ENCODE assay signal across 24 cellular contexts in the genomic region with DNA sequence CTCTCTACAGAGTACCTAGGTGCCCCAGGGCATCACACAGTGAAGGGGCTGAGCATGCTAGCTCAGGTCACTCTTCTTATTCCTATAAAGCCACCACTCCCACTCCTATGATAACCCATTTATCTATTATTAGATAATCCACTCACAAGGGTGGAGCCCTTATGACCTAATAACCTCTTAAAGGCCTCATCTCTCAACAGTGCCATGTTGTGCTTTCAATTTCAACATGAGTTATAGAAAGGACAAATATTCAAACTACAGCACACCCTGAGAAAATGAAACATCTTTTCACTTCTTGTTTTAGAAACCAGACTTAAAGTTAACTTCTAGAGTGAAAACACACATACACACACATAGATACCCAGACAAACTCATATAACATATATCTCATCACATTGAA.
"Had no signal": no experiment of that assay in that cellular context is flagged by ENCODE, and none has a peak within 500 bp of the region (broad histone marks: within the 10 kb centered on the region; RNA-seq: fewer than 3 reads in every experiment).

No MANE protein-coding gene starts in this region.

- H3K27ac ChIP-seq: coronary artery, esophagus squamous epithelium, gastrocnemius medialis, left lung, neural progenitor cell, ovary, prostate gland, uterus had no signal

- DNase-seq: activated CD4-positive, alpha-beta T cell treated with anti-CD3 and anti-CD28 coated beads, Interleukin-2, amount 10 ng/mL, durations not matched to agents 24 days and 14 days; activated CD8-positive, alpha-beta T cell treated with anti-CD3 and anti-CD28 coated beads for 36 hours; activated gamma-delta T cell; activated naive CD4-positive, alpha-beta T cell treated with anti-CD3 and anti-CD28 coated beads, Interleukin-2, amount 50 U/mL, for 16 hours; activated naive CD8-positive, alpha-beta T cell treated with anti-CD3 and anti-CD28 coated beads, Interleukin-2, amount 50 U/mL, for 24 hours; cerebellar nuclear complex; endodermal cell; esophagus squamous epithelium; gastrocnemius medialis; hippocampal formation; kidney glomerular epithelial cell; left lung; naive thymus-derived CD4-positive, alpha-beta T cell; ovary; stimulated activated CD4-positive, alpha-beta T cell treated with anti-CD3 and anti-CD28 coated beads, Interleukin-2, amount 100 ng/mL, for 48 hours; stimulated activated CD8-positive, alpha-beta memory T cell treated with anti-CD3 and anti-CD28 coated beads, Interleukin-4, amount 100 ng/mL, for 48 hours; stimulated activated naive B cell treated with anti-CD40 and anti-IgM and Interleukin-4, amounts not matched to agents 10 μg/mL and 1 μg/mL and 100 μg/mL, for 72 hours; trophoblast cell; uterus had no signal

- H3K4me1 ChIP-seq: esophagus squamous epithelium, gastrocnemius medialis, left lung, neural progenitor cell, prostate gland, uterus had no signal

- H3K27ac Mint-ChIP-seq: activated CD4-positive, alpha-beta T cell treated with anti-CD3 and anti-CD28 coated beads, Interleukin-2, amount 10 ng/mL, durations not matched to agents 24 days and 14 days; activated CD8-positive, alpha-beta T cell treated with anti-CD3 and anti-CD28 coated beads for 36 hours; activated naive CD8-positive, alpha-beta T cell treated with anti-CD3 and anti-CD28 coated beads, Interleukin-2, amount 50 U/mL, for 24 hours; activated T-helper 1 cell treated with anti-CD3 and anti-CD28 coated beads, Interleukin-12 subunit alpha, Interleukin-12 subunit beta, Interleukin-2, Interleukin-4 antibody, amounts not matched to agents 30 ng/mL and 10 ng/mL and 1 ng/mL, durations not matched to agents 14 hours and 24 hours and 36 hours; endodermal cell; naive thymus-derived CD4-positive, alpha-beta T cell; neural progenitor cell; stimulated activated naive B cell treated with anti-CD40 and anti-IgM and Interleukin-4, amounts not matched to agents 10 μg/mL and 1 μg/mL and 100 μg/mL, for 72 hours had no signal

- H3K9me3 ChIP-seq: esophagus squamous epithelium, gastrocnemius medialis, left lung, ovary, prostate gland, uterus had no signal

- H3K4me2 ChIP-seq: neural progenitor cell had no signal

- H3K27me3 ChIP-seq: esophagus squamous epithelium, gastrocnemius medialis, left lung, neural progenitor cell, ovary, uterus had no signal

- H3K4me3 Mint-ChIP-seq: activated CD4-positive, alpha-beta T cell treated with anti-CD3 and anti-CD28 coated beads, Interleukin-2, amount 10 ng/mL, durations not matched to agents 24 days and 14 days; activated CD8-positive, alpha-beta T cell treated with anti-CD3 and anti-CD28 coated beads for 36 hours; activated naive CD8-positive, alpha-beta T cell treated with anti-CD3 and anti-CD28 coated beads, Interleukin-2, amount 50 U/mL, for 24 hours; activated T-helper 1 cell treated with anti-CD3 and anti-CD28 coated beads, Interleukin-12 subunit alpha, Interleukin-12 subunit beta, Interleukin-2, Interleukin-4 antibody, amounts not matched to agents 30 ng/mL and 10 ng/mL and 1 ng/mL, durations not matched to agents 14 hours and 24 hours and 36 hours; endodermal cell; naive thymus-derived CD4-positive, alpha-beta T cell; neural progenitor cell; stimulated activated naive B cell treated with anti-CD40 and anti-IgM and Interleukin-4, amounts not matched to agents 10 μg/mL and 1 μg/mL and 100 μg/mL, for 72 hours had no signal

- H3K36me3 Mint-ChIP-seq: naive thymus-derived CD4-positive, alpha-beta T cell; neural progenitor cell; stimulated activated naive B cell treated with anti-CD40 and anti-IgM and Interleukin-4, amounts not matched to agents 10 μg/mL and 1 μg/mL and 100 μg/mL, for 72 hours had no signal

- H3K27me3 Mint-ChIP-seq: activated CD4-positive, alpha-beta T cell treated with anti-CD3 and anti-CD28 coated beads, Interleukin-2, amount 10 ng/mL, durations not matched to agents 24 days and 14 days; activated CD8-positive, alpha-beta T cell treated with anti-CD3 and anti-CD28 coated beads for 36 hours; activated naive CD8-positive, alpha-beta T cell treated with anti-CD3 and anti-CD28 coated beads, Interleukin-2, amount 50 U/mL, for 24 hours; naive thymus-derived CD4-positive, alpha-beta T cell; stimulated activated naive B cell treated with anti-CD40 and anti-IgM and Interleukin-4, amounts not matched to agents 10 μg/mL and 1 μg/mL and 100 μg/mL, for 72 hours had no signal

- H3K9ac ChIP-seq: neural progenitor cell had no signal

- ATAC-seq: activated CD8-positive, alpha-beta T cell treated with anti-CD3 and anti-CD28 coated beads for 36 hours; activated naive CD8-positive, alpha-beta T cell treated with anti-CD3 and anti-CD28 coated beads, Interleukin-2, amount 50 U/mL, for 24 hours; gastrocnemius medialis; naive thymus-derived CD4-positive, alpha-beta T cell; stimulated activated naive B cell treated with anti-CD40 and anti-IgM and Interleukin-4, amounts not matched to agents 10 μg/mL and 1 μg/mL and 100 μg/mL, for 72 hours had no signal

- H2AFZ ChIP-seq: neural progenitor cell had no signal

- H3K4me1 Mint-ChIP-seq: activated CD4-positive, alpha-beta T cell treated with anti-CD3 and anti-CD28 coated beads, Interleukin-2, amount 10 ng/mL, durations not matched to agents 24 days and 14 days; activated naive CD8-positive, alpha-beta T cell treated with anti-CD3 and anti-CD28 coated beads, Interleukin-2, amount 50 U/mL, for 24 hours; naive thymus-derived CD4-positive, alpha-beta T cell; neural progenitor cell; stimulated activated naive B cell treated with anti-CD40 and anti-IgM and Interleukin-4, amounts not matched to agents 10 μg/mL and 1 μg/mL and 100 μg/mL, for 72 hours had no signal

- H3K36me3 ChIP-seq: esophagus squamous epithelium, gastrocnemius medialis, left lung, neural progenitor cell, ovary, prostate gland, uterus had no signal

- H3K4me3 ChIP-seq: coronary artery, esophagus squamous epithelium, gastrocnemius medialis, left lung, lung, neural progenitor cell, ovary, prostate gland, uterus had no signal
